ENCODE assay signal across 19 cellular contexts in the genomic region with DNA sequence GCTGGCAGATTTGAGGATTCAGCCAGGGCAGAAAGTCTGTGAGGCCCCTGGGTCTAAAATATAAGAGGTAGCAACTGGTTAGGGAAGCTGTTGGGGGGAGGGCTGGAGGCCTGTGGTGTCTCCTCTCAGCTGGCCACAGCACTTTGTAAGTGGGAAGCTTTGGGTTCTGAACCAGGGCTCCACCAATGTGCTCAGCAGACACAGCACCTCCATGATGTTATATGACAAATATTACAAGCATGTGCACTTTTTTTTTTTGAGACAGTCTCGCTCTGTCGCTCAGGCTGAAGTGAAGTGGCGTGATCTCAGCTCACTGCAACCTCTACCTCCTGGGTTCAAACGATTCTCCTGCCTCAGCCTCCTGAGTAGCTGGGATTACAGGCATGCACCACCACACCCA. TPM values are rescaled to one million over a fixed set of nuclear protein-coding genes. Genes with fewer than 3 reads are reported as not detected.
"Had no signal": no experiment of that assay in that cellular context is flagged by ENCODE, and none has a peak within 500 bp of the region (broad histone marks: within the 10 kb centered on the region; RNA-seq: fewer than 3 reads in every experiment).

No MANE protein-coding gene starts in this region.

- H3K4me3 ChIP-seq: adrenal gland, esophagus squamous epithelium had no signal

- DNase-seq: activated CD4-positive, alpha-beta memory T cell treated with anti-CD3 and anti-CD28 coated beads for 36 hours; activated CD4-positive, alpha-beta T cell treated with anti-CD3 and anti-CD28 coated beads for 36 hours; activated gamma-delta T cell treated with Interleukin-2 at 50 U/mL for 16 hours; activated T-cell treated with anti-CD3 and anti-CD28 coated beads for 4 hours; adrenal gland; dermis blood vessel endothelial cell; effector memory CD8-positive, alpha-beta T cell; esophagus squamous epithelium; left cardiac atrium; mesendoderm; natural killer cell; nucleus accumbens; stimulated activated CD4-positive, alpha-beta T cell treated with anti-CD3 and anti-CD28 coated beads, Interleukin-12 subunit alpha, Interleukin-12 subunit beta, amount 100 ng/mL, for 4 hours; stimulated activated CD4-positive, alpha-beta T cell treated with anti-CD3 and anti-CD28 coated beads, Interleukin-2, amount 100 ng/mL, for 24 hours; stimulated activated naive CD8-positive, alpha-beta T cell treated with anti-CD3 and anti-CD28 coated beads, Interleukin-15, Interleukin-2, amounts not matched to agents 100 U/mL and 50 U/mL, for 24 hours had no signal

- FAIRE-seq: TTC549 had no signal

- H3K9me3 ChIP-seq: adrenal gland, esophagus squamous epithelium had no signal

- H3K27me3 ChIP-seq: adrenal gland, esophagus squamous epithelium had no signal

RNA-seq across cellular contexts. Expression of gene F2, which starts 26.6 kb away (rescaled TPM):
- total RNA-seq: activated CD4-positive, alpha-beta T cell treated with anti-CD3 and anti-CD28 coated beads for 36 hours; activated naive CD4-positive, alpha-beta T cell treated with anti-CD3 and anti-CD28 coated beads, Interleukin-2, amount 50 U/mL, for 72 hours; activated T-helper 1 cell treated with anti-CD3 and anti-CD28 coated beads, Interleukin-12 subunit alpha, Interleukin-12 subunit beta, Interleukin-2, Interleukin-4 antibody, amounts not matched to agents 30 ng/mL and 10 ng/mL and 1 ng/mL, durations not matched to agents 14 hours and 24 hours and 36 hours; dermis blood vessel endothelial cell; left cardiac atrium; lower leg skin had no signal
- polyA plus RNA-seq: adrenal gland had no signal
